ENCODE assay signal across 8 cellular contexts in the genomic region with DNA sequence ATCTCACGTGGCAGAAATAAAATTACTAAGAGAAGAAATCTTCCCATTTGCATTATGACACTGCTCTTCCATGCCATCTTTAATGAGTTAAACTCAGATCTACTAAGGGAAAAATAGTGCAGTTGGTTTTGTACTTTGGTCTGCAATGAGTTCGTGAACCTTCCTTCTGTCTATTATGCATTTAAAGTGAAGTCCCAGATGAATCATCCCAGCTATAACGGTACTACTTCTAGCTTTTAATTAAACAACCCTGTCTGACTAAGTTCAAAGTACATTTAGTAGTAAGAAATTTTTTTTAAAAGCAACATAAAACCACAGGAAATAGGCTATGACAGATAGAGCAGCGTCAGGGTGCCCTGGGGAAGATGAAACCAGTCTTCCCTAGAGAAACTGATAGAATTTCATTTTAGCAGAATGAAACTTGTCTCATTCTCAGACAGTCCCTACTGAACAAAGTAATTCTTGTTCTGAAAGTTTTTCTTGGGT. TPM values are rescaled to one million over a fixed set of nuclear protein-coding genes. Genes with fewer than 3 reads are reported as not detected.
DNase-seq lines count a peak whose midpoint lies in the region; ATAC-seq, FAIRE-seq and TF ChIP-seq lines count a peak whose summit lies in the region.

No MANE protein-coding gene starts in this region.

- peak; percentile 89 for FAIRE-seq in GM18507 (lab: Jason Lieb, UNC)

- H4K91ac ChIP-seq in mesenchymal stem cell (ENCODE audit: low read length): no peak overlapping the region

- H3K9me3 Mint-ChIP-seq in activated T-cell treated with anti-CD3 and anti-CD28 coated beads, Interleukin-2, amount 50 U/mL, for 4 hours: no peaks in the 10 kb centered on the region

- H4K8ac ChIP-seq in mesenchymal stem cell (ENCODE audit: low read length): no peak overlapping the region

- H3K27me3 ChIP-seq in mesenchymal stem cell (ENCODE audit: control insufficient read depth in 1 of 2, insufficient read depth in 1 of 2, low read length in 2 of 2) (peaks cover 0 to 4% of the 10 kb centered on the region in 2 experiments), thyroid gland (no peaks in the 10 kb centered on the region)

- no peak overlapping the region for H3K4me3 ChIP-seq in mesenchymal stem cell (ENCODE audit: insufficient read depth in 1 of 2, low read depth in 1 of 2, low read length in 2 of 2)
- H3K4me3 ChIP-seq in thyroid gland (replicated peaks in 1 of 3): no peak overlapping the region

- no peak overlapping the region for H2BK120ac ChIP-seq in mesenchymal stem cell (ENCODE audit: low read depth, low read length)

- TF ChIP-seq POLR2A in GM18505 (IDR thresholded peaks at IDR 0.05; ENCODE audit: borderline replicate concordance, extremely low read depth, insufficient read depth, insufficient read length): no peak
- no peak for TF ChIP-seq POLR2A in thyroid gland (IDR thresholded peaks at IDR 0.05)

- H3K9me3 ChIP-seq in mesenchymal stem cell (ENCODE audit: control insufficient read depth, low read length): no peaks in the 10 kb centered on the region
- H3K9me3 ChIP-seq in thyroid gland: no peaks in the 10 kb centered on the region

- ATAC-seq in HG03571 (IDR thresholded peaks at IDR 0.05; ENCODE audit: unreplicated experiment) (peak; percentile 40), GM19328 (IDR thresholded peaks at IDR 0.05; ENCODE audit: unreplicated experiment) (no peak), GM18505 (IDR thresholded peaks at IDR 0.05; ENCODE audit: unreplicated experiment) (no peak)
- peak; percentile 88 to 95 for ATAC-seq in activated T-cell treated with anti-CD3 and anti-CD28 coated beads, Interleukin-2, amount 50 U/mL, for 4 hours

- no peak overlapping the region for H2AK5ac ChIP-seq in mesenchymal stem cell (ENCODE audit: low read length, severe bottlenecking)

- H2BK5ac ChIP-seq in mesenchymal stem cell (ENCODE audit: low read depth, low read length, poor library complexity, severe bottlenecking): no peak overlapping the region

- no peak for DNase-seq in GM18507 (ENCODE audit: extremely low spot score, insufficient read length, low read depth)
- DNase-seq in activated T-cell treated with anti-CD3 and anti-CD28 coated beads, Interleukin-2, amount 50 U/mL, for 4 hours: peak; percentile 44
- peak; percentile 84 for DNase-seq in mesenchymal stem cell
- no peak for DNase-seq in NCI-H2029 treated with DMSO at 0.1 percent for 48 hours (lab: John Stamatoyannopoulos, UW)
- DNase-seq in thyroid gland: no peak

- H3K4me1 ChIP-seq in mesenchymal stem cell (ENCODE audit: control insufficient read depth, insufficient read depth, low read depth, low read length) (peaks cover 2% of the 10 kb centered on the region), thyroid gland (no peaks in the 10 kb centered on the region)

- no peak overlapping the region for H3K4ac ChIP-seq in mesenchymal stem cell (ENCODE audit: low read depth in 1 of 2, low read length in 2 of 2)

- peak overlapping the region; percentile 19 for H3K4me3 Mint-ChIP-seq in activated T-cell treated with anti-CD3 and anti-CD28 coated beads, Interleukin-2, amount 50 U/mL, for 4 hours

- no peak overlapping the region for H2BK15ac ChIP-seq in mesenchymal stem cell (ENCODE audit: low read depth, poor library complexity, severe bottlenecking)

- H3K14ac ChIP-seq in mesenchymal stem cell (ENCODE audit: low read length in 2 of 2): no peak overlapping the region

- H3K27ac ChIP-seq in mesenchymal stem cell (ENCODE audit: low read length, poor library complexity, severe bottlenecking) (no peak overlapping the region), thyroid gland (no peak overlapping the region)

- no peak overlapping the region for H3K18ac ChIP-seq in mesenchymal stem cell (ENCODE audit: low read depth in 1 of 2, low read length in 2 of 2)

- no peak overlapping the region for H2BK12ac ChIP-seq in mesenchymal stem cell (ENCODE audit: low read length in 2 of 2)

- H3K36me3 Mint-ChIP-seq in activated T-cell treated with anti-CD3 and anti-CD28 coated beads, Interleukin-2, amount 50 U/mL, for 4 hours (ENCODE audit: insufficient read depth): no peaks in the 10 kb centered on the region

- no peak overlapping the region for H3K4me2 ChIP-seq in mesenchymal stem cell (ENCODE audit: low read length, poor library complexity, severe bottlenecking)

- peak overlapping the region; percentile 20 for H3K9ac ChIP-seq in mesenchymal stem cell (ENCODE audit: low read length)

- H3K36me3 ChIP-seq in mesenchymal stem cell (ENCODE audit: control insufficient read depth in 1 of 2, insufficient read depth in 2 of 2, low read depth in 1 of 2, low read length in 2 of 2) (no peaks in the 10 kb centered on the region), thyroid gland (no peaks in the 10 kb centered on the region)

- 43% methylated on average over 2 of the region's 4 CpGs for WGBS in mesenchymal stem cell
- WGBS in thyroid gland, 2 donors: 69 to 74% methylated on average over 4 of the region's 4 CpGs

- H2AFZ ChIP-seq in mesenchymal stem cell (ENCODE audit: low read depth, low read length): no peak overlapping the region

- H3K4me1 Mint-ChIP-seq in activated T-cell treated with anti-CD3 and anti-CD28 coated beads, Interleukin-2, amount 50 U/mL, for 4 hours (ENCODE audit: low read depth): peaks cover 49% of the 10 kb centered on the region

- intact Hi-C loops in thyroid gland (cut with DNase I): no loop called here

- H3K27me3 Mint-ChIP-seq in activated T-cell treated with anti-CD3 and anti-CD28 coated beads, Interleukin-2, amount 50 U/mL, for 4 hours (ENCODE audit: low read depth): no peaks in the 10 kb centered on the region

- no peaks in the 10 kb centered on the region for H3K79me1 ChIP-seq in mesenchymal stem cell (replicated peaks; ENCODE audit: low read length, poor library complexity, severe bottlenecking)

- no peak for TF ChIP-seq CTCF in thyroid gland (IDR thresholded peaks at IDR 0.05)

- no peak overlapping the region for H3K23ac ChIP-seq in mesenchymal stem cell (ENCODE audit: low read length in 2 of 2)

RNA-seq across cellular contexts. Expression of gene TMIGD1, which starts 1.8 kb away (rescaled TPM):
- not detected for total RNA-seq in activated T-cell treated with anti-CD3 and anti-CD28 coated beads, Interleukin-2, amount 50 U/mL, for 4 hours
- polyA plus RNA-seq in mesenchymal stem cell (2013, experiment 1 of 2): not detected
- not detected for polyA plus RNA-seq in mesenchymal stem cell (2013, experiment 2 of 2)
- not detected for total RNA-seq in thyroid gland

RNA-seq across cellular contexts. Expression of gene BLMH, which starts 40.4 kb away (rescaled TPM):
- total RNA-seq in activated T-cell treated with anti-CD3 and anti-CD28 coated beads, Interleukin-2, amount 50 U/mL, for 4 hours: 10 to 100 TPM; 67.5 to 81.8 (median 74.8) TPM
- polyA plus RNA-seq in mesenchymal stem cell (2013, experiment 1 of 2): 19.7 TPM
- polyA plus RNA-seq in mesenchymal stem cell (2013, experiment 2 of 2): 20.0 TPM
- 10 to 100 TPM; 17.5 to 31.7 (median 27.1) TPM for total RNA-seq in thyroid gland

RNA-seq across cellular contexts. Expression of gene CPD, which starts 46.6 kb away (rescaled TPM):
- 10 to 100 TPM; 31.1 to 40.2 (median 38.7) TPM for total RNA-seq in activated T-cell treated with anti-CD3 and anti-CD28 coated beads, Interleukin-2, amount 50 U/mL, for 4 hours
- polyA plus RNA-seq in mesenchymal stem cell (2013, experiment 1 of 2): 39.2 TPM
- 40.2 TPM for polyA plus RNA-seq in mesenchymal stem cell (2013, experiment 2 of 2)
- total RNA-seq in thyroid gland: 100 to 1,000 TPM in 1 of 4 donors, 10 to 100 TPM in 3; 58.2 to 102 (median 79.9) TPM

Comparison
In these comparisons a context has a peak if more than half of its experiments do, and no peak if none do; other contexts are left out.
1. DNase-seq: peak in activated T-cell treated with anti-CD3 and anti-CD28 coated beads, Interleukin-2, amount 50 U/mL, for 4 hours (single experiment) and mesenchymal stem cell (single experiment); none in GM18507 (single experiment), NCI-H2029 treated with DMSO at 0.1 percent for 48 hours (single experiment) and thyroid gland (0 of 2).
2. ATAC-seq: peak in HG03571 (single experiment) and activated T-cell treated with anti-CD3 and anti-CD28 coated beads, Interleukin-2, amount 50 U/mL, for 4 hours (2 of 2); none in GM19328 (single experiment) and GM18505 (single experiment).